Comparison of ENCODE assay signal across 1 cellular context in the genomic region with DNA sequence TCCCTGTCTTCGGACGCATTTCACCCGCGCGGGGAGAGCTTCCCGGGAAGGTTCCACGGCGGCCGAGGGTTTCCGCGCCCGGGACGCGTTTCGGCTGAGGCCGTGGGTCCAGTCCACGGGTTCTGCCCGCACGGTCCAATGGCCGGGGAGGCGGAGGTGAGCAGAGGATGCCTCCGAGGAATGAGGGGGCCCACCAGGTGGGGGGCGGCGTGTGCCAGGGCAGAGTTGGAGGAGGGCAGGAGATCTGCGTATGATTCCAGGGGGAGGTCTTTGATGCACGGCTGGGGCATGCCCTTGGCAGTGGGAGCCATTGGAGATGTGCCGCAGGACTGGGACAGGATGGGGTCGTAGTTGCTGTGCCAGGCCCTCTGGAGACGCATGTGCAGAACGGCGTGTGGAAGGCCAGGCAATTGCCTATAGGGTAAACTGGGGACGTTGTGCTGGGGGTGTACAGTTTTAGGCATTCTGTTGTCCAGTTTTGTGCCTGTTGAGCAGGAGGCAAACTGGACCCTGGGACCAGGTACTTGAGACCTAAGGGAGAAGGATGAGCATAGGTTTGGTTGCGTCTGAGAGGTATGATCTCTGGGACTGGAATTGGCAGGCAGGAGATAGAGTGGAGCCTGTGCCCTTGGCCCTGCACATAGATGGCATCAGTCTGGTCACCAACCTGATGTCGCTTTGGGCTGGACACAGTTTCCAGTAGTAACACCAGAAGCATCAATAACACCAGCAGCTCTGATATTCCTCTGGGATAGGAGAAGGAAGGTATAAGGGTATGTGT.
TF ChIP-seq lines count a peak whose summit lies in the region.

No MANE protein-coding gene starts in this region.

TF ChIP-seq in HepG2, 621 proteins besides CTCF, POLR2A, EP300 and RAD21 (continued from another document and continues in another):
- TF ChIP-seq, protein P1, sequence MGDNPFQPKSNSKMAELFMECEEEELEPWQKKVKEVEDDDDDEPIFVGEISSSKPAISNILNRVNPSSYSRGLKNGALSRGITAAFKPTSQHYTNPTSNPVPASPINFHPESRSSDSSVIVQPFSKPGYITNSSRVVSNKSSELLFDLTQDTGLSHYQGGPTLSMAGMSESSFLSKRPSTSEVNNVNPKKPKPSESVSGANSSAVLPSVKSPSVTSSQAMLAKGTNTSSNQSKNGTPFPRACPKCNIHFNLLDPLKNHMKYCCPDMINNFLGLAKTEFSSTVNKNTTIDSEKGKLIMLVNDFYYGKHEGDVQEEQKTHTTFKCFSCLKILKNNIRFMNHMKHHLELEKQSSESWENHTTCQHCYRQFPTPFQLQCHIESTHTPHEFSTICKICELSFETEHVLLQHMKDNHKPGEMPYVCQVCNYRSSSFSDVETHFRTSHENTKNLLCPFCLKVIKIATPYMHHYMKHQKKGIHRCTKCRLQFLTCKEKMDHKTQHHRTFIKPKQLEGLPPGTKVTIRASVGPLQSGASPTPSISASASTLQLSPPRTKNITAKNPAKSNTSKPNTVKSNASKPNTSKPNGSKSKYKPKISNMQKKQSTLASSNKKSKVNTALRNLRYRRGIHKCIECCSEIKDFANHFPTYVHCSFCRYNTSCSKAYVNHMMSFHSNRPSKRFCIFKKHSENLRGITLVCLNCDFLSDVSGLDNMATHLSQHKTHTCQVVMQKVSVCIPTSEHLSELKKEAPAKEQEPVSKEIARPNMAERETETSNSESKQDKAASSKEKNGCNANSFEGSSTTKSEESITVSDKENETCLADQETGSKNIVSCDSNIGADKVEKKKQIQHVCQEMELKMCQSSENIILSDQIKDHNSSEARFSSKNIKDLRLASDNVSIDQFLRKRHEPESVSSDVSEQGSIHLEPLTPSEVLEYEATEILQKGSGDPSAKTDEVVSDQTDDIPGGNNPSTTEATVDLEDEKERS (CRISPR knock-in tag; IDR thresholded peaks at IDR 0.05): no peak
- TF ChIP-seq ZNF160 (CRISPR knock-in tag; IDR thresholded peaks at IDR 0.05) (no peak), ZSCAN31 (CRISPR knock-in tag; IDR thresholded peaks at IDR 0.05; ENCODE audit: low read depth) (peak; percentile 47; the same call in 1 of the 2 replicates), BRD4 (CRISPR knock-in tag; IDR thresholded peaks at IDR 0.05) (0 out of 2 replicates have a peak, but pooled peaks have one; percentile 35), ZNF883 (CRISPR knock-in tag; IDR thresholded peaks at IDR 0.05; ENCODE audit: not compliant biosample characterization) (no peak), CBFB (CRISPR knock-in tag; IDR thresholded peaks at IDR 0.05) (no peak), AHR (CRISPR knock-in tag; IDR thresholded peaks at IDR 0.05) (no peak), ZNF326 (CRISPR knock-in tag; IDR thresholded peaks at IDR 0.05; ENCODE audit: borderline replicate concordance) (no peak), REPIN1 (CRISPR knock-in tag; IDR thresholded peaks at IDR 0.05; ENCODE audit: borderline replicate concordance, low read depth) (no peak), ZFP36L2 (CRISPR knock-in tag; IDR thresholded peaks at IDR 0.05) (no peak), ZNF644 (CRISPR knock-in tag; IDR thresholded peaks at IDR 0.05; ENCODE audit: low read depth) (no peak), ZNF772 (CRISPR knock-in tag; IDR thresholded peaks at IDR 0.05) (0 out of 2 replicates have a peak, but pooled peaks have one; percentile 23), AKAP8 (CRISPR knock-in tag; IDR thresholded peaks at IDR 0.05) (0 out of 2 replicates have a peak, but pooled peaks have one; percentile 21), TCF7L2 (IDR thresholded peaks at IDR 0.05; ENCODE audit: low read depth, low read length) (no peak), ZNF224 (CRISPR knock-in tag; IDR thresholded peaks at IDR 0.05) (peak; percentile 5; the same call in 1 of the 2 replicates), ZNF782 (CRISPR knock-in tag; IDR thresholded peaks at IDR 0.05; ENCODE audit: borderline replicate concordance) (no peak), CEBPG (CRISPR knock-in tag; IDR thresholded peaks at IDR 0.05) (no peak), ZNF335 (CRISPR knock-in tag; IDR thresholded peaks at IDR 0.05) (no peak), HDAC2 (CRISPR knock-in tag; IDR thresholded peaks at IDR 0.05) (no peak; the same call in 1 of the 2 replicates), ZNF225 (CRISPR knock-in tag; IDR thresholded peaks at IDR 0.05) (0 out of 2 replicates have a peak, but pooled peaks have one; percentile 22), HNRNPH1 (optimal IDR thresholded peaks at IDR 0.05; ENCODE audit: low read depth, low read length) (no peak), KMT2B (CRISPR knock-in tag; IDR thresholded peaks at IDR 0.05) (peak; percentile 15; the same call in 1 of the 2 replicates), CBX2 (IDR thresholded peaks at IDR 0.05; ENCODE audit: low read depth, low read length) (no peak), CBX2 (CRISPR knock-in tag; IDR thresholded peaks at IDR 0.05; ENCODE audit: low read depth) (no peak), ZBTB38 (CRISPR knock-in tag; IDR thresholded peaks at IDR 0.05) (no peak; the same call in 1 of the 2 replicates), ZNF841 (CRISPR knock-in tag; IDR thresholded peaks at IDR 0.05; ENCODE audit: borderline replicate concordance) (no peak), ZFAT (CRISPR knock-in tag; conservative IDR thresholded peaks at IDR 0.05) (no peak)
- TF ChIP-seq, protein P2, sequence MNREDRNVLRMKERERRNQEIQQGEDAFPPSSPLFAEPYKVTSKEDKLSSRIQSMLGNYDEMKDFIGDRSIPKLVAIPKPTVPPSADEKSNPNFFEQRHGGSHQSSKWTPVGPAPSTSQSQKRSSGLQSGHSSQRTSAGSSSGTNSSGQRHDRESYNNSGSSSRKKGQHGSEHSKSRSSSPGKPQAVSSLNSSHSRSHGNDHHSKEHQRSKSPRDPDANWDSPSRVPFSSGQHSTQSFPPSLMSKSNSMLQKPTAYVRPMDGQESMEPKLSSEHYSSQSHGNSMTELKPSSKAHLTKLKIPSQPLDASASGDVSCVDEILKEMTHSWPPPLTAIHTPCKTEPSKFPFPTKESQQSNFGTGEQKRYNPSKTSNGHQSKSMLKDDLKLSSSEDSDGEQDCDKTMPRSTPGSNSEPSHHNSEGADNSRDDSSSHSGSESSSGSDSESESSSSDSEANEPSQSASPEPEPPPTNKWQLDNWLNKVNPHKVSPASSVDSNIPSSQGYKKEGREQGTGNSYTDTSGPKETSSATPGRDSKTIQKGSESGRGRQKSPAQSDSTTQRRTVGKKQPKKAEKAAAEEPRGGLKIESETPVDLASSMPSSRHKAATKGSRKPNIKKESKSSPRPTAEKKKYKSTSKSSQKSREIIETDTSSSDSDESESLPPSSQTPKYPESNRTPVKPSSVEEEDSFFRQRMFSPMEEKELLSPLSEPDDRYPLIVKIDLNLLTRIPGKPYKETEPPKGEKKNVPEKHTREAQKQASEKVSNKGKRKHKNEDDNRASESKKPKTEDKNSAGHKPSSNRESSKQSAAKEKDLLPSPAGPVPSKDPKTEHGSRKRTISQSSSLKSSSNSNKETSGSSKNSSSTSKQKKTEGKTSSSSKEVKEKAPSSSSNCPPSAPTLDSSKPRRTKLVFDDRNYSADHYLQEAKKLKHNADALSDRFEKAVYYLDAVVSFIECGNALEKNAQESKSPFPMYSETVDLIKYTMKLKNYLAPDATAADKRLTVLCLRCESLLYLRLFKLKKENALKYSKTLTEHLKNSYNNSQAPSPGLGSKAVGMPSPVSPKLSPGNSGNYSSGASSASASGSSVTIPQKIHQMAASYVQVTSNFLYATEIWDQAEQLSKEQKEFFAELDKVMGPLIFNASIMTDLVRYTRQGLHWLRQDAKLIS (CRISPR knock-in tag; IDR thresholded peaks at IDR 0.05): no peak
- TF ChIP-seq, protein P3, sequence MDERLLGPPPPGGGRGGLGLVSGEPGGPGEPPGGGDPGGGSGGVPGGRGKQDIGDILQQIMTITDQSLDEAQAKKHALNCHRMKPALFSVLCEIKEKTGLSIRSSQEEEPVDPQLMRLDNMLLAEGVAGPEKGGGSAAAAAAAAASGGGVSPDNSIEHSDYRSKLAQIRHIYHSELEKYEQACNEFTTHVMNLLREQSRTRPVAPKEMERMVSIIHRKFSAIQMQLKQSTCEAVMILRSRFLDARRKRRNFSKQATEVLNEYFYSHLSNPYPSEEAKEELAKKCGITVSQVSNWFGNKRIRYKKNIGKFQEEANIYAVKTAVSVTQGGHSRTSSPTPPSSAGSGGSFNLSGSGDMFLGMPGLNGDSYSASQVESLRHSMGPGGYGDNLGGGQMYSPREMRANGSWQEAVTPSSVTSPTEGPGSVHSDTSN (CRISPR knock-in tag; IDR thresholded peaks at IDR 0.05): no peak
- TF ChIP-seq, protein P4, sequence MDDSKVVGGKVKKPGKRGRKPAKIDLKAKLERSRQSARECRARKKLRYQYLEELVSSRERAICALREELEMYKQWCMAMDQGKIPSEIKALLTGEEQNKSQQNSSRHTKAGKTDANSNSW (CRISPR knock-in tag; IDR thresholded peaks at IDR 0.05; ENCODE audit: borderline replicate concordance): no peak
- TF ChIP-seq, protein P5, sequence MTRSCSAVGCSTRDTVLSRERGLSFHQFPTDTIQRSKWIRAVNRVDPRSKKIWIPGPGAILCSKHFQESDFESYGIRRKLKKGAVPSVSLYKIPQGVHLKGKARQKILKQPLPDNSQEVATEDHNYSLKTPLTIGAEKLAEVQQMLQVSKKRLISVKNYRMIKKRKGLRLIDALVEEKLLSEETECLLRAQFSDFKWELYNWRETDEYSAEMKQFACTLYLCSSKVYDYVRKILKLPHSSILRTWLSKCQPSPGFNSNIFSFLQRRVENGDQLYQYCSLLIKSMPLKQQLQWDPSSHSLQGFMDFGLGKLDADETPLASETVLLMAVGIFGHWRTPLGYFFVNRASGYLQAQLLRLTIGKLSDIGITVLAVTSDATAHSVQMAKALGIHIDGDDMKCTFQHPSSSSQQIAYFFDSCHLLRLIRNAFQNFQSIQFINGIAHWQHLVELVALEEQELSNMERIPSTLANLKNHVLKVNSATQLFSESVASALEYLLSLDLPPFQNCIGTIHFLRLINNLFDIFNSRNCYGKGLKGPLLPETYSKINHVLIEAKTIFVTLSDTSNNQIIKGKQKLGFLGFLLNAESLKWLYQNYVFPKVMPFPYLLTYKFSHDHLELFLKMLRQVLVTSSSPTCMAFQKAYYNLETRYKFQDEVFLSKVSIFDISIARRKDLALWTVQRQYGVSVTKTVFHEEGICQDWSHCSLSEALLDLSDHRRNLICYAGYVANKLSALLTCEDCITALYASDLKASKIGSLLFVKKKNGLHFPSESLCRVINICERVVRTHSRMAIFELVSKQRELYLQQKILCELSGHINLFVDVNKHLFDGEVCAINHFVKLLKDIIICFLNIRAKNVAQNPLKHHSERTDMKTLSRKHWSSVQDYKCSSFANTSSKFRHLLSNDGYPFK (CRISPR knock-in tag; IDR thresholded peaks at IDR 0.05; ENCODE audit: borderline replicate concordance): 0 out of 2 replicates have a peak, but pooled peaks have one; percentile 28
- TF ChIP-seq, protein P6, sequence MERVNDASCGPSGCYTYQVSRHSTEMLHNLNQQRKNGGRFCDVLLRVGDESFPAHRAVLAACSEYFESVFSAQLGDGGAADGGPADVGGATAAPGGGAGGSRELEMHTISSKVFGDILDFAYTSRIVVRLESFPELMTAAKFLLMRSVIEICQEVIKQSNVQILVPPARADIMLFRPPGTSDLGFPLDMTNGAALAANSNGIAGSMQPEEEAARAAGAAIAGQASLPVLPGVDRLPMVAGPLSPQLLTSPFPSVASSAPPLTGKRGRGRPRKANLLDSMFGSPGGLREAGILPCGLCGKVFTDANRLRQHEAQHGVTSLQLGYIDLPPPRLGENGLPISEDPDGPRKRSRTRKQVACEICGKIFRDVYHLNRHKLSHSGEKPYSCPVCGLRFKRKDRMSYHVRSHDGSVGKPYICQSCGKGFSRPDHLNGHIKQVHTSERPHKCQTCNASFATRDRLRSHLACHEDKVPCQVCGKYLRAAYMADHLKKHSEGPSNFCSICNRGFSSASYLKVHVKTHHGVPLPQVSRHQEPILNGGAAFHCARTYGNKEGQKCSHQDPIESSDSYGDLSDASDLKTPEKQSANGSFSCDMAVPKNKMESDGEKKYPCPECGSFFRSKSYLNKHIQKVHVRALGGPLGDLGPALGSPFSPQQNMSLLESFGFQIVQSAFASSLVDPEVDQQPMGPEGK (CRISPR knock-in tag; IDR thresholded peaks at IDR 0.05): peak; percentile 21; the same call in 1 of the 2 replicates
- TF ChIP-seq, protein P7, sequence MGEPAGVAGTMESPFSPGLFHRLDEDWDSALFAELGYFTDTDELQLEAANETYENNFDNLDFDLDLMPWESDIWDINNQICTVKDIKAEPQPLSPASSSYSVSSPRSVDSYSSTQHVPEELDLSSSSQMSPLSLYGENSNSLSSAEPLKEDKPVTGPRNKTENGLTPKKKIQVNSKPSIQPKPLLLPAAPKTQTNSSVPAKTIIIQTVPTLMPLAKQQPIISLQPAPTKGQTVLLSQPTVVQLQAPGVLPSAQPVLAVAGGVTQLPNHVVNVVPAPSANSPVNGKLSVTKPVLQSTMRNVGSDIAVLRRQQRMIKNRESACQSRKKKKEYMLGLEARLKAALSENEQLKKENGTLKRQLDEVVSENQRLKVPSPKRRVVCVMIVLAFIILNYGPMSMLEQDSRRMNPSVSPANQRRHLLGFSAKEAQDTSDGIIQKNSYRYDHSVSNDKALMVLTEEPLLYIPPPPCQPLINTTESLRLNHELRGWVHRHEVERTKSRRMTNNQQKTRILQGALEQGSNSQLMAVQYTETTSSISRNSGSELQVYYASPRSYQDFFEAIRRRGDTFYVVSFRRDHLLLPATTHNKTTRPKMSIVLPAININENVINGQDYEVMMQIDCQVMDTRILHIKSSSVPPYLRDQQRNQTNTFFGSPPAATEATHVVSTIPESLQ (CRISPR knock-in tag; conservative IDR thresholded peaks at IDR 0.05): no peak
- TF ChIP-seq, protein P8, sequence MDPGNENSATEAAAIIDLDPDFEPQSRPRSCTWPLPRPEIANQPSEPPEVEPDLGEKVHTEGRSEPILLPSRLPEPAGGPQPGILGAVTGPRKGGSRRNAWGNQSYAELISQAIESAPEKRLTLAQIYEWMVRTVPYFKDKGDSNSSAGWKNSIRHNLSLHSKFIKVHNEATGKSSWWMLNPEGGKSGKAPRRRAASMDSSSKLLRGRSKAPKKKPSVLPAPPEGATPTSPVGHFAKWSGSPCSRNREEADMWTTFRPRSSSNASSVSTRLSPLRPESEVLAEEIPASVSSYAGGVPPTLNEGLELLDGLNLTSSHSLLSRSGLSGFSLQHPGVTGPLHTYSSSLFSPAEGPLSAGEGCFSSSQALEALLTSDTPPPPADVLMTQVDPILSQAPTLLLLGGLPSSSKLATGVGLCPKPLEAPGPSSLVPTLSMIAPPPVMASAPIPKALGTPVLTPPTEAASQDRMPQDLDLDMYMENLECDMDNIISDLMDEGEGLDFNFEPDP (CRISPR knock-in tag; conservative IDR thresholded peaks at IDR 0.05): no peak
- TF ChIP-seq, protein P9, sequence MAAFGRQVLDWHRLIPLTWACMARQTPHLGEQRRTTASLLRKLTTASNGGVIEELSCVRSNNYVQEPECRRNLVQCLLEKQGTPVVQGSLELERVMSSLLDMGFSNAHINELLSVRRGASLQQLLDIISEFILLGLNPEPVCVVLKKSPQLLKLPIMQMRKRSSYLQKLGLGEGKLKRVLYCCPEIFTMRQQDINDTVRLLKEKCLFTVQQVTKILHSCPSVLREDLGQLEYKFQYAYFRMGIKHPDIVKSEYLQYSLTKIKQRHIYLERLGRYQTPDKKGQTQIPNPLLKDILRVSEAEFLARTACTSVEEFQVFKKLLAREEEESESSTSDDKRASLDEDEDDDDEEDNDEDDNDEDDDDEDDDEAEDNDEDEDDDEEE (CRISPR knock-in tag; IDR thresholded peaks at IDR 0.05): peak; percentile 61; the same call in 1 of the 2 replicates
